ENCODE assay signal across 9 cellular contexts in genomic region chr19:45809643-45810159, GRCh38. TPM values are rescaled to one million over a fixed set of nuclear protein-coding genes. Genes with fewer than 3 reads are reported as not detected.
DNase-seq lines count a peak whose midpoint lies in the region; ATAC-seq, FAIRE-seq and TF ChIP-seq lines count a peak whose summit lies in the region.
"Had no signal": no experiment of that assay in that cellular context is flagged by ENCODE, and none has a peak within 500 bp of the region (broad histone marks: within the 10 kb centered on the region; RNA-seq: fewer than 3 reads in every experiment).

No MANE protein-coding gene starts in this region.

- CTCF ChIA-PET in AG04449 (lab: Yijun Ruan, JAX): interaction anchor here (1.0 to 11.8 kb wide), 3 partner anchors 8 to 40 kb away, joined by 3 to 123 read pairs (median 42); partner anchors contain the start of gene SIX5

- TF ChIP-seq CTCF in AG04449 (IDR thresholded peaks at IDR 0.05; ENCODE audit: insufficient read depth, low read length, missing control alignments) (no peak), fibroblast of pulmonary artery (IDR thresholded peaks at IDR 0.05; ENCODE audit: low read length, missing control alignments) (no peak)

- no peak for TF ChIP-seq POLR2A in GM12891 (IDR thresholded peaks at IDR 0.05; ENCODE audit: low read depth, low read length)

- peak; percentile 45 for FAIRE-seq in GM12891 (lab: Jason Lieb, UNC)
- FAIRE-seq: pancreas had no signal

- DNase-seq in AG04449 (ENCODE audit: low read depth, low spot score) (peak; percentile 23), GM12891 (ENCODE audit: insufficient read length, low spot score) (no peak), OCI-M1 (lab: John Stamatoyannopoulos, UW) (peak; percentile 82), fibroblast of pulmonary artery (ENCODE audit: low read depth) (peak; percentile 75), left lobe of liver (ENCODE audit: low spot score) (no peak), pons (ENCODE audit: low spot score) (no peak), C1 segment of cervical spinal cord (lab: John Stamatoyannopoulos, UW) (no peak)
- DNase-seq: pancreas had no signal

- POLR2A ChIA-PET in AG04449 (lab: Yijun Ruan, JAX): interaction anchor here (0.6 kb wide), 1 partner anchor 27 kb away, joined by 4 read pairs; the partner anchor contains the start of gene DMPK

- H3K4me3 ChIP-seq in AG04449 (ENCODE audit: low read depth, low read length) (no peak overlapping the region; the same call in 1 of the 2 replicates), fibroblast of pulmonary artery (replicated peaks; ENCODE audit: low read depth, low read length) (no peak overlapping the region)
- H3K4me3 ChIP-seq: pancreas had no signal

- ATAC-seq in HG02588 (IDR thresholded peaks at IDR 0.05; ENCODE audit: unreplicated experiment) (no peak), left lobe of liver (no peak)

TF ChIP-seq in GM12891, 5 proteins besides CTCF, POLR2A, EP300 and RAD21:
- TF ChIP-seq POU2F2 (IDR thresholded peaks at IDR 0.05; ENCODE audit: low read depth, low read length) (no peak), TAF1 (IDR thresholded peaks at IDR 0.05; ENCODE audit: low read depth, low read length) (no peak), PAX5 (IDR thresholded peaks at IDR 0.05; ENCODE audit: insufficient read depth, low read length, severe bottlenecking) (no peak), POLR2AphosphoS5 (IDR thresholded peaks at IDR 0.05; ENCODE audit: low read depth, low read length) (no peak), SPI1 (IDR thresholded peaks at IDR 0.05; ENCODE audit: low read depth, low read length) (no peak)

RNA-seq across cellular contexts. Expression of gene RSPH6A, which starts 5.4 kb away (rescaled TPM):
- polyA plus RNA-seq in GM12891 (2012; ENCODE audit: low read depth, missing spikeins): not detected
- not detected for total RNA-seq in left lobe of liver

RNA-seq across cellular contexts. Expression of gene DMWD, which starts 17.1 kb away (rescaled TPM):
- 25.7 TPM for polyA plus RNA-seq in GM12891 (2012; ENCODE audit: low read depth, missing spikeins)
- 13.9 TPM for total RNA-seq in left lobe of liver

RNA-seq across cellular contexts. Expression of gene DMPK, which starts 27.4 kb away (rescaled TPM):
- 36.5 TPM for polyA plus RNA-seq in GM12891 (2012; ENCODE audit: low read depth, missing spikeins)
- 7.8 TPM for total RNA-seq in left lobe of liver

RNA-seq across cellular contexts. Expression of gene SIX5, which starts 40.6 kb away (rescaled TPM):
- 3.7 TPM for polyA plus RNA-seq in GM12891 (2012; ENCODE audit: low read depth, missing spikeins)
- total RNA-seq in left lobe of liver: 12.1 TPM

RNA-seq across cellular contexts. Expression of gene SYMPK, which starts 53.2 kb away (rescaled TPM):
- 51.0 TPM for polyA plus RNA-seq in GM12891 (2012; ENCODE audit: low read depth, missing spikeins)
- 45.9 TPM for total RNA-seq in left lobe of liver

Comparison
In these comparisons a context has a peak if more than half of its experiments do, and no peak if none do; other contexts are left out.
1. DNase-seq: peak in AG04449 (single experiment), OCI-M1 (single experiment) and fibroblast of pulmonary artery (single experiment); none in GM12891 (single experiment), left lobe of liver (single experiment), pons (single experiment) and C1 segment of cervical spinal cord (0 of 14).